8 cellular contexts compared by ENCODE assay signal in genomic region chr19:996051-996838, GRCh38. TPM values are rescaled to one million over a fixed set of nuclear protein-coding genes. Genes with fewer than 3 reads are reported as not detected.
A peak's percentile ranks its signal among the peaks of the same experiment; 100 is the strongest.
DNase-seq lines count a peak whose midpoint lies in the region; ATAC-seq, FAIRE-seq and TF ChIP-seq lines count a peak whose summit lies in the region.

No MANE protein-coding gene starts in this region.

- H3K4ac ChIP-seq in neuronal stem cell (ENCODE audit: low read length): no peak overlapping the region

- H2AFZ ChIP-seq in neuronal stem cell (ENCODE audit: low read length): no peak overlapping the region

- H4K91ac ChIP-seq in neuronal stem cell (ENCODE audit: low read depth, low read length, poor library complexity): no peak overlapping the region

- peak overlapping the region; percentile 53 for H2BK5ac ChIP-seq in neuronal stem cell (ENCODE audit: low read length)

- H2BK15ac ChIP-seq in neuronal stem cell (ENCODE audit: low read length): peak overlapping the region; percentile 67

- no peak for FAIRE-seq in HTR-8/SVneo (lab: Jason Lieb, UNC)

- peak overlapping the region; percentile 86 for H3K9ac ChIP-seq in neuronal stem cell (ENCODE audit: low read depth, low read length, poor library complexity)

- no peaks in the 10 kb centered on the region for H3K9me3 ChIP-seq in neuronal stem cell (replicated peaks in 1 of 2; ENCODE audit: control insufficient read depth in 2 of 2, insufficient read depth in 1 of 2, low read depth in 1 of 2, low read length in 2 of 2)

- peaks cover 6% of the 10 kb centered on the region for H3K79me1 ChIP-seq in neuronal stem cell (ENCODE audit: low read depth, low read length)

- peak overlapping the region; percentile 94 for H3K18ac ChIP-seq in neuronal stem cell (ENCODE audit: low read length)

- peak overlapping the region; percentile 96 for H3K23ac ChIP-seq in neuronal stem cell (ENCODE audit: low read depth, low read length, poor library complexity)

- H4K8ac ChIP-seq in neuronal stem cell (ENCODE audit: low read depth, low read length): peak overlapping the region; percentile 82

- DNase-seq in AG20443 (ENCODE audit: low spot score): peak; percentile 70
- DNase-seq in KBM-7: peak; percentile 51
- DNase-seq in activated CD4-positive, CD25-positive, alpha-beta regulatory T cell treated with anti-CD3 and anti-CD28 coated beads, Interleukin-2, amount 50 U/mL, for 72 hours: peak; percentile 52
- peak; percentile 61 to 67 for DNase-seq in cardiac fibroblast (ENCODE audit: low read depth in 2 of 2)
- no peak for DNase-seq in neuronal stem cell (ENCODE audit: low spot score)
- no peak for DNase-seq in HTR-8/SVneo (ENCODE audit: insufficient read length, low spot score)
- DNase-seq in mucosa of gallbladder (ENCODE audit: low spot score): no peak

- H3K36me3 ChIP-seq in neuronal stem cell (replicated peaks in 1 of 2; ENCODE audit: control insufficient read depth in 2 of 2, insufficient read depth in 2 of 2, low read length in 2 of 2): peaks cover 0 to 21% of the 10 kb centered on the region in 2 donors

- no peak for ATAC-seq in GM18519 (IDR thresholded peaks at IDR 0.05; ENCODE audit: low FRiP score, unreplicated experiment)

- H3K27me3 ChIP-seq in neuronal stem cell (ENCODE audit: control insufficient read depth in 3 of 3, insufficient read depth in 3 of 3, low read depth in 1 of 3, low read length in 3 of 3): peaks cover 0 to 43% (median 15%) of the 10 kb centered on the region in 3 experiments

- no CpG with 5 or more reads among the region's 64 CpGs for WGBS in neuronal stem cell (ENCODE audit: extremely low coverage in 2 of 2, insufficient read length in 2 of 2, insufficient replicate concordance in 1 of 2), 2 donors

- H3K27ac ChIP-seq in neuronal stem cell (replicated peaks; ENCODE audit: low read length): no peak overlapping the region

- H2AK5ac ChIP-seq in neuronal stem cell (ENCODE audit: low read depth, low read length): peak overlapping the region; percentile 75

- H3K4me1 ChIP-seq in neuronal stem cell (ENCODE audit: control insufficient read depth in 2 of 2, insufficient read depth in 1 of 2, low read depth in 1 of 2, low read length in 2 of 2): peaks cover 7 to 8% of the 10 kb centered on the region in 2 donors

- peak overlapping the region; percentile 56 for H3K14ac ChIP-seq in neuronal stem cell (ENCODE audit: low read length)

- H2BK120ac ChIP-seq in neuronal stem cell (ENCODE audit: low read depth, low read length): peak overlapping the region; percentile 18

- in situ Hi-C loops in KBM-7 (cut with MboI; ENCODE audit: low pct_unique_long_range_greater_than_20kb, low sequenced_read_pairs): no loop called here

- no peak for TF ChIP-seq CTCF in cardiac fibroblast (IDR thresholded peaks at IDR 0.05; ENCODE audit: low read depth, low read length)

- H3K4me2 ChIP-seq in neuronal stem cell (ENCODE audit: insufficient read depth, low read length, poor library complexity, severe bottlenecking): peak overlapping the region; percentile 45

- H2BK12ac ChIP-seq in neuronal stem cell (ENCODE audit: low read length): peak overlapping the region; percentile 84

- H3K4me3 ChIP-seq in cardiac fibroblast (replicated peaks in 1 of 2; ENCODE audit: low read depth in 2 of 2, low read length in 2 of 2): peak overlapping the region; percentile 14 to 25
- H3K4me3 ChIP-seq in neuronal stem cell (ENCODE audit: low read length in 2 of 2): no peak overlapping the region

RNA-seq across cellular contexts. Expression of gene GRIN3B, which starts 4.0 kb away (rescaled TPM):
- 4.2 TPM for polyA plus RNA-seq in neuronal stem cell (2013, experiment 1 of 2)
- polyA plus RNA-seq in neuronal stem cell (2013, experiment 2 of 2): 3.9 TPM
- total RNA-seq in mucosa of gallbladder: 0.06 TPM

RNA-seq across cellular contexts. Expression of gene WDR18, which starts 12.1 kb away (rescaled TPM):
- 42.0 TPM for polyA plus RNA-seq in neuronal stem cell (2013, experiment 1 of 2)
- 41.4 TPM for polyA plus RNA-seq in neuronal stem cell (2013, experiment 2 of 2)
- total RNA-seq in mucosa of gallbladder: 52.5 TPM

RNA-seq across cellular contexts. Expression of gene TMEM259, which starts 24.7 kb away (rescaled TPM):
- 113 TPM for polyA plus RNA-seq in neuronal stem cell (2013, experiment 1 of 2)
- 111 TPM for polyA plus RNA-seq in neuronal stem cell (2013, experiment 2 of 2)
- total RNA-seq in mucosa of gallbladder: 182 TPM

RNA-seq across cellular contexts. Expression of gene RNU6-2, which starts 25.1 kb away (rescaled TPM):
- polyA plus RNA-seq in neuronal stem cell (2013, experiment 1 of 2): not detected
- not detected for polyA plus RNA-seq in neuronal stem cell (2013, experiment 2 of 2)
- total RNA-seq in mucosa of gallbladder: not detected

RNA-seq across cellular contexts. Expression of gene CNN2, which starts 30.2 kb away (rescaled TPM):
- polyA plus RNA-seq in neuronal stem cell (2013, experiment 1 of 2): 235 TPM
- 243 TPM for polyA plus RNA-seq in neuronal stem cell (2013, experiment 2 of 2)
- total RNA-seq in mucosa of gallbladder: 104 TPM

Comparison
In these comparisons a context has a peak if more than half of its experiments do, and no peak if none do; other contexts are left out.
1. DNase-seq: peak in AG20443 (single experiment), KBM-7 (single experiment), activated CD4-positive, CD25-positive, alpha-beta regulatory T cell treated with anti-CD3 and anti-CD28 coated beads, Interleukin-2, amount 50 U/mL, for 72 hours (single experiment) and cardiac fibroblast (2 of 2); none in neuronal stem cell (single experiment), HTR-8/SVneo (single experiment) and mucosa of gallbladder (single experiment).
2. H3K4me3 ChIP-seq: peak in cardiac fibroblast (2 of 2); none in neuronal stem cell (0 of 2).